9 cellular contexts compared by ENCODE assay signal in genomic region chr4:138981930-138982390, GRCh38. TPM values are rescaled to one million over a fixed set of nuclear protein-coding genes. Genes with fewer than 3 reads are reported as not detected.
A peak's percentile ranks its signal among the peaks of the same experiment; 100 is the strongest.
DNase-seq lines count a peak whose midpoint lies in the region; ATAC-seq, FAIRE-seq and TF ChIP-seq lines count a peak whose summit lies in the region.
"Had no signal": no experiment of that assay in that cellular context is flagged by ENCODE, and none has a peak within 500 bp of the region (broad histone marks: within the 10 kb centered on the region; RNA-seq: fewer than 3 reads in every experiment).

No MANE protein-coding gene starts in this region.

- H3K4me3 ChIP-seq in brain microvascular endothelial cell (ENCODE audit: low read depth, low read length), result no peak overlapping the region
- H3K4me3 ChIP-seq in left lung, result no peak overlapping the region
- H3K4me3 ChIP-seq in thoracic aorta, result no peak overlapping the region

- peak; percentile 55 for TF ChIP-seq CTCF in brain microvascular endothelial cell (IDR thresholded peaks at IDR 0.05; ENCODE audit: low read depth, low read length, missing control alignments)
- TF ChIP-seq CTCF in left lung (IDR thresholded peaks at IDR 0.05), result peak; percentile 20 to 31
- peak; percentile 36 for TF ChIP-seq CTCF in thoracic aorta (IDR thresholded peaks at IDR 0.05)

- no peaks in the 10 kb centered on the region for H3K27me3 ChIP-seq in brain microvascular endothelial cell (replicated peaks)
- H3K27me3 ChIP-seq in left lung, result no peaks in the 10 kb centered on the region
- no peaks in the 10 kb centered on the region for H3K27me3 ChIP-seq in thoracic aorta (replicated peaks; ENCODE audit: insufficient read depth)

- no peak for FAIRE-seq in GM12892 (lab: Jason Lieb, UNC)

- DNase-seq in LHCN-M2 (ENCODE audit: low read depth) (peak; percentile 49), brain microvascular endothelial cell (peak; percentile 16), left lung (no peak), thoracic aorta (ENCODE audit: low spot score) (no peak), GM12892 (ENCODE audit: insufficient read length) (no peak), OCI-M2 (lab: John Stamatoyannopoulos, UW; ENCODE audit: unreplicated experiment) (no peak)
- no peak for DNase-seq in activated CD4-positive, alpha-beta T cell treated with anti-CD3 and anti-CD28 coated beads, Interleukin-2, amount 50 U/mL, for 1 hour
- no peak for DNase-seq in activated CD4-positive, alpha-beta T cell treated with anti-CD3 and anti-CD28 coated beads, Interleukin-2, amount 50 U/mL, for 48 hours
- DNase-seq: activated B cell treated with CpG ODN at 0.5 μM for 24 hours had no signal

- in situ Hi-C loops in brain microvascular endothelial cell (cut with HindIII; ENCODE audit: low pct_ligation_motif_present, low sequenced_read_pairs), result no loop called here

- ATAC-seq in left lung, result peak; percentile 94
- ATAC-seq in thoracic aorta (ENCODE audit: insufficient number of reproducible peaks, low FRiP score, low read depth), result peak; percentile 80

- H3K9me3 ChIP-seq in left lung, result no peaks in the 10 kb centered on the region
- H3K9me3 ChIP-seq in thoracic aorta, result no peaks in the 10 kb centered on the region

- intact Hi-C loops in left lung (cut with DNase I), result no loop called here

- H3K27ac ChIP-seq in brain microvascular endothelial cell (no peak overlapping the region), left lung (peak overlapping the region; percentile 33 to 74), thoracic aorta (peak overlapping the region; percentile 14 to 15)

- H3K4me1 ChIP-seq in left lung (peaks cover 0 to 42% of the 10 kb centered on the region in 2 donors), thoracic aorta (ENCODE audit: control insufficient read depth in 1 of 2, low read depth in 2 of 2) (peaks cover 0 to 11% of the 10 kb centered on the region in 2 donors)

- H3K36me3 ChIP-seq in brain microvascular endothelial cell (replicated peaks), result no peaks in the 10 kb centered on the region
- H3K36me3 ChIP-seq in left lung, result no peaks in the 10 kb centered on the region
- H3K36me3 ChIP-seq in thoracic aorta, result no peaks in the 10 kb centered on the region

- TF ChIP-seq POLR2A in GM12892 (IDR thresholded peaks at IDR 0.05; ENCODE audit: low read depth, low read length), result no peak

RNA-seq across cellular contexts. Expression of gene NOCT, which starts 33.6 kb away (rescaled TPM):
- total RNA-seq in LHCN-M2 (2014; rRNA removed) (14.4 and 18.6 TPM in 2 replicates), left lung (10 to 100 TPM; 10.7 to 11.9 TPM), thoracic aorta (10 to 100 TPM in 1 of 2 donors, 1 to 10 TPM in 1; 9.6 to 10.9 TPM)
- polyA plus RNA-seq in LHCN-M2 (2012), result 9.7 TPM
- polyA plus RNA-seq in GM12892 (2012; ENCODE audit: missing spikeins), result 7.2 TPM

Comparison
In these comparisons a context has a peak if more than half of its experiments do, and no peak if none do; other contexts are left out.
1. DNase-seq: peak in LHCN-M2 (single experiment) and brain microvascular endothelial cell (single experiment); none in left lung (0 of 2), thoracic aorta (single experiment), GM12892 (single experiment), activated CD4-positive, alpha-beta T cell treated with anti-CD3 and anti-CD28 coated beads, Interleukin-2, amount 50 U/mL, for 1 hour (single experiment), activated CD4-positive, alpha-beta T cell treated with anti-CD3 and anti-CD28 coated beads, Interleukin-2, amount 50 U/mL, for 48 hours (0 of 2) and OCI-M2 (single experiment).
2. Peak in every context shown above with its lines, with median percentiles within 50 percentile points of each other: CTCF ChIP-seq.